In genomic region chr9:20378851-20379250, GRCh38 we compare ENCODE assay signal across 25 cellular contexts.
DNase-seq lines count a peak whose midpoint lies in the region; ATAC-seq and TF ChIP-seq lines count a peak whose summit lies in the region.
"Had no signal": no experiment of that assay in that cellular context is flagged by ENCODE, and none has a peak within 500 bp of the region (broad histone marks: within the 10 kb centered on the region; RNA-seq: fewer than 3 reads in every experiment).

No MANE protein-coding gene starts in this region.

- TF ChIP-seq EP300 in ovary (IDR thresholded peaks at IDR 0.05): no peak

- H3K36me3 ChIP-seq in ovary: no peaks in the 10 kb centered on the region
- H3K36me3 ChIP-seq: BLaER1, HAP-1 had no signal

- 74 to 79% (median 75%) methylated on average over 3 of the region's 3 CpGs for WGBS in ovary, 3 donors

- no peaks in the 10 kb centered on the region for H3K4me1 ChIP-seq in ovary (ENCODE audit: insufficient read depth)
- H3K4me1 ChIP-seq: BLaER1 had no signal

- peak overlapping the region; percentile 68; the same call in 1 of the 2 replicates for H3K27ac ChIP-seq in VCaP
- H3K27ac ChIP-seq in ovary: no peak overlapping the region
- H3K27ac ChIP-seq: BLaER1, HL-60, KMS-11 had no signal

- no peak for TF ChIP-seq POLR2A in ovary (IDR thresholded peaks at IDR 0.05)

- H3K4me1 Mint-ChIP-seq in activated naive CD4-positive, alpha-beta T cell treated with anti-CD3 and anti-CD28 coated beads, Interleukin-2, amount 50 U/mL, for 24 hours: peaks cover 82% of the 10 kb centered on the region

- intact Hi-C loops in ovary (cut with DNase I): no loop called here

- TF ChIP-seq CTCF in VCaP (conservative IDR thresholded peaks at IDR 0.05) (no peak), ovary (IDR thresholded peaks at IDR 0.05) (no peak)

- no peaks in the 10 kb centered on the region for H3K9me3 Mint-ChIP-seq in activated naive CD4-positive, alpha-beta T cell treated with anti-CD3 and anti-CD28 coated beads, Interleukin-2, amount 50 U/mL, for 24 hours
- H3K9me3 Mint-ChIP-seq: IgD-negative memory B cell had no signal

- H3K27ac Mint-ChIP-seq in activated naive CD4-positive, alpha-beta T cell treated with anti-CD3 and anti-CD28 coated beads, Interleukin-2, amount 50 U/mL, for 24 hours: peak overlapping the region; percentile 49
- H3K27ac Mint-ChIP-seq: IgD-negative memory B cell had no signal

- no peak overlapping the region for H3K4me3 Mint-ChIP-seq in activated naive CD4-positive, alpha-beta T cell treated with anti-CD3 and anti-CD28 coated beads, Interleukin-2, amount 50 U/mL, for 24 hours
- H3K4me3 Mint-ChIP-seq: CD4-positive, CD25-positive, alpha-beta regulatory T cell; IgD-negative memory B cell had no signal

- no peak for DNase-seq in activated naive CD4-positive, alpha-beta T cell (lab: John Stamatoyannopoulos, UW)
- peak; percentile 11 for DNase-seq in NCI-H82 (lab: John Stamatoyannopoulos, UW)
- no peak for DNase-seq in ovary
- no peak for DNase-seq in effector CD8-positive, alpha-beta T cell (lab: John Stamatoyannopoulos, UW)
- no peak for DNase-seq in activated CD8-positive, alpha-beta memory T cell treated with anti-CD3 and anti-CD28 coated beads for 24 hours
- DNase-seq: CD4-positive, CD25-positive, alpha-beta regulatory T cell; GOT3; MM.1S; NCI-H1048; NCI-H1417 treated with DMSO at 0.1 percent for 48 hours; NCI-H1694 treated with DMSO at 0.1 percent for 48 hours; NCI-H2081; NCI-H2227 treated with DMSO at 0.1 percent for 48 hours; NCI-H748 treated with DMSO at 0.1 percent for 48 hours; NK-92 treated with Interleukin-12 subunit alpha and Interleukin-12 subunit beta, amount 100 ng/mL, for 24 hours; SHP77 treated with DMSO at 0.1 percent for 48 hours had no signal

- no peak for ATAC-seq in HG02642 (IDR thresholded peaks at IDR 0.05; ENCODE audit: poor library complexity, unreplicated experiment)
- ATAC-seq: Panc1 had no signal

- H3K9me3 ChIP-seq in ovary: no peaks in the 10 kb centered on the region
- H3K9me3 ChIP-seq: BLaER1, HAP-1 had no signal

- H3K4me3 ChIP-seq in ovary: no peak overlapping the region
- H3K4me3 ChIP-seq: BLaER1, HAP-1 had no signal

- no peaks in the 10 kb centered on the region for H3K27me3 Mint-ChIP-seq in activated naive CD4-positive, alpha-beta T cell treated with anti-CD3 and anti-CD28 coated beads, Interleukin-2, amount 50 U/mL, for 24 hours
- H3K27me3 Mint-ChIP-seq: CD4-positive, CD25-positive, alpha-beta regulatory T cell had no signal

- peaks cover 4% of the 10 kb centered on the region for H3K36me3 Mint-ChIP-seq in activated naive CD4-positive, alpha-beta T cell treated with anti-CD3 and anti-CD28 coated beads, Interleukin-2, amount 50 U/mL, for 24 hours

- H3K27me3 ChIP-seq in ovary: no peaks in the 10 kb centered on the region
- H3K27me3 ChIP-seq: BLaER1 had no signal
